In genomic region chr10:103763374-103764202, GRCh38 we compare ENCODE assay signal across 8 cellular contexts.
DNase-seq lines count a peak whose midpoint lies in the region; ATAC-seq and TF ChIP-seq lines count a peak whose summit lies in the region.

No MANE protein-coding gene starts in this region.

- no peaks in the 10 kb centered on the region for H3K36me3 ChIP-seq in stomach
- no peaks in the 10 kb centered on the region for H3K36me3 ChIP-seq in colonic mucosa

- peak overlapping the region; percentile 40 to 71 (median 48) for H3K4me3 Mint-ChIP-seq in T-cell

- H3K27ac Mint-ChIP-seq in T-cell, result peak overlapping the region; percentile 84 to 93

- no peaks in the 10 kb centered on the region for H3K9me3 Mint-ChIP-seq in T-cell

- H3K4me3 ChIP-seq in AG04450 (ENCODE audit: low read depth, low read length), result no peak overlapping the region
- no peak overlapping the region for H3K4me3 ChIP-seq in lower leg skin (ENCODE audit: low read depth, poor library complexity, severe bottlenecking)
- no peak overlapping the region for H3K4me3 ChIP-seq in stomach
- no peak overlapping the region for H3K4me3 ChIP-seq in colonic mucosa

- intact Hi-C loops in lower leg skin (cut with DNase I; ENCODE audit: low total_unique reads) (no loop called here), stomach (cut with DNase I; ENCODE audit: low total_unique reads) (no loop called here), colonic mucosa (cut with DNase I) (no loop called here)

- ATAC-seq in GM19395 (IDR thresholded peaks at IDR 0.05; ENCODE audit: unreplicated experiment) (peak; percentile 59), T-cell (replicated peaks in 1 of 4) (peak; percentile 49 to 66 (median 56))

- H3K9me3 ChIP-seq in AG04450 (ENCODE audit: control insufficient read depth, insufficient read depth, low read length) (no peaks in the 10 kb centered on the region), stomach (no peaks in the 10 kb centered on the region), colonic mucosa (no peaks in the 10 kb centered on the region)

- TF ChIP-seq EP300 in stomach (IDR thresholded peaks at IDR 0.05), result no peak

- H3K9ac ChIP-seq in colonic mucosa (ENCODE audit: low read depth in 2 of 2, low read length in 2 of 2), result no peak overlapping the region

- TF ChIP-seq POLR2A in lower leg skin (IDR thresholded peaks at IDR 0.05), result no peak
- no peak for TF ChIP-seq POLR2A in stomach (IDR thresholded peaks at IDR 0.05)

- peaks cover 76 to 78% (median 78%) of the 10 kb centered on the region in 3 donors for H3K4me1 Mint-ChIP-seq in T-cell

- no peaks in the 10 kb centered on the region for H3K36me3 Mint-ChIP-seq in T-cell

- H3K27me3 ChIP-seq in AG04450 (ENCODE audit: control insufficient read depth, insufficient read depth, low read length), result no peaks in the 10 kb centered on the region
- H3K27me3 ChIP-seq in stomach, result no peaks in the 10 kb centered on the region
- no peaks in the 10 kb centered on the region for H3K27me3 ChIP-seq in colonic mucosa

- POLR2A ChIA-PET in AG04450 (lab: Yijun Ruan, JAX), result interaction anchor here (1.6 kb wide), 1 partner anchor 9 kb away, joined by 5 read pairs; no protein-coding TSS in a partner anchor
- POLR2A ChIA-PET in T-cell (lab: Charles Lee), result interaction anchor here in 1 of 2 donors (0.6 kb wide), 1 partner anchor 528 kb away, joined by 4 read pairs; no protein-coding TSS in a partner anchor

- CTCF ChIA-PET in AG04450 (lab: Charles Lee) (interaction anchor here (0.7 to 1.5 kb wide), 3 partner anchors 10 to 91 kb away, joined by 3 to 6 read pairs (median 4); no protein-coding TSS in a partner anchor), T-cell (lab: Charles Lee) (interaction anchor here (0.5 to 1.3 kb wide), 2 partner anchors 10 to 382 kb away, joined by 3 read pairs; no protein-coding TSS in a partner anchor)

- WGBS in lower leg skin, 2 donors, result 72 to 75% methylated on average over 6 to 7 of the region's 7 CpGs
- 79 to 84% (median 83%) methylated on average over 6 to 7 of the region's 7 CpGs for WGBS in stomach, 5 donors

- H3K27ac ChIP-seq in AG04450 (ENCODE audit: low read depth, low read length) (peak overlapping the region; percentile 42), stomach (peak overlapping the region in 2 of 5 donors; percentile 18 to 32), colonic mucosa (no peak overlapping the region)

- DNase-seq in AG04450 (ENCODE audit: low read depth, low spot score) (no peak), T-cell (peak in 5 of 34 experiments; percentile 12 to 32 (median 25)), hippocampal formation (lab: John Stamatoyannopoulos, UW) (peak; percentile 20 to 30), NCI-H1105 treated with DMSO at 0.1 percent for 48 hours (lab: John Stamatoyannopoulos, UW) (no peak), lower leg skin (ENCODE audit: low spot score in 2 of 2) (no peak), stomach (no peak), colonic mucosa (no peak)

- H3K27me3 Mint-ChIP-seq in T-cell, result no peaks in the 10 kb centered on the region

- TF ChIP-seq CTCF in AG04450 (IDR thresholded peaks at IDR 0.05; ENCODE audit: low read depth, low read length), result no peak
- no peak for TF ChIP-seq CTCF in lower leg skin (IDR thresholded peaks at IDR 0.05)
- TF ChIP-seq CTCF in stomach (IDR thresholded peaks at IDR 0.05), result no peak
- no peak for TF ChIP-seq CTCF in colonic mucosa (IDR thresholded peaks at IDR 0.05)

- H3K4me1 ChIP-seq in stomach, result peaks cover 20 to 70% (median 40%) of the 10 kb centered on the region in 4 donors
- H3K4me1 ChIP-seq in colonic mucosa, result peaks cover 13% of the 10 kb centered on the region

Comparison
In these comparisons a context has a peak if more than half of its experiments do, and no peak if none do; other contexts are left out.
1. DNase-seq: peak in hippocampal formation (2 of 2); none in AG04450 (single experiment), NCI-H1105 treated with DMSO at 0.1 percent for 48 hours (single experiment), lower leg skin (0 of 2), stomach (single experiment) and colonic mucosa (single experiment).